Comparison of ENCODE assay signal across 28 cellular contexts in genomic region chr3:173912126-173912525, GRCh38.
A peak's percentile ranks its signal among the peaks of the same experiment; 100 is the strongest.
DNase-seq lines count a peak whose midpoint lies in the region; TF ChIP-seq lines count a peak whose summit lies in the region.
"Had no signal": no experiment of that assay in that cellular context is flagged by ENCODE, and none has a peak within 500 bp of the region (broad histone marks: within the 10 kb centered on the region; RNA-seq: fewer than 3 reads in every experiment).

No MANE protein-coding gene starts in this region.

- H3K27me3 ChIP-seq in breast epithelium: no peaks in the 10 kb centered on the region
- H3K27me3 ChIP-seq in layer of hippocampus (ENCODE audit: control insufficient read depth, insufficient read depth, low read length): no peaks in the 10 kb centered on the region
- no peaks in the 10 kb centered on the region for H3K27me3 ChIP-seq in left ventricle myocardium inferior (ENCODE audit: low read depth)
- H3K27me3 ChIP-seq: MG63, Peyer's patch, testis had no signal

- H3K27ac ChIP-seq in breast epithelium: no peak overlapping the region
- peak overlapping the region; percentile 57 for H3K27ac ChIP-seq in angular gyrus (ENCODE audit: low read depth, low read length)
- peak overlapping the region; percentile 39 for H3K27ac ChIP-seq in layer of hippocampus (ENCODE audit: low read depth, low read length)
- no peak overlapping the region for H3K27ac ChIP-seq in left ventricle myocardium inferior (replicated peaks)
- H3K27ac ChIP-seq: 22Rv1, coronary artery, Peyer's patch, testis had no signal

- TF ChIP-seq CTCF in breast epithelium (IDR thresholded peaks at IDR 0.05) (no peak), type B pancreatic cell (conservative IDR thresholded peaks at IDR 0.05) (no peak), left ventricle myocardium inferior (IDR thresholded peaks at IDR 0.05; ENCODE audit: borderline replicate concordance) (no peak)

- intact Hi-C loops in breast epithelium (cut with DNase I; ENCODE audit: low total_unique reads): no loop called here
- intact Hi-C loops in left ventricle myocardium inferior (cut with micrococcal nuclease): no loop called here

- H3K4me1 Mint-ChIP-seq in type B pancreatic cell (ENCODE audit: unreplicated experiment): peaks cover 32% of the 10 kb centered on the region
- H3K4me1 Mint-ChIP-seq: activated CD4-positive, alpha-beta T cell treated with anti-CD3 and anti-CD28 coated beads for 36 hours; activated naive CD4-positive, alpha-beta T cell treated with anti-CD3 and anti-CD28 coated beads, Interleukin-2, amount 10 ng/mL, durations not matched to agents 7 days and 5 days; CD14-positive monocyte had no signal

- H3K4me3 Mint-ChIP-seq in type B pancreatic cell: no peak overlapping the region
- H3K4me3 Mint-ChIP-seq: activated CD4-positive, alpha-beta T cell treated with anti-CD3 and anti-CD28 coated beads for 36 hours; activated CD8-positive, alpha-beta T cell treated with anti-CD3 and anti-CD28 coated beads, Interleukin-2, amount 10 ng/mL, durations not matched to agents 7 days and 5 days; activated naive CD4-positive, alpha-beta T cell treated with anti-CD3 and anti-CD28 coated beads, Interleukin-2, amount 10 ng/mL, durations not matched to agents 7 days and 5 days; CD14-positive monocyte; natural killer cell treated with Interleukin-12 subunit alpha and Interleukin-12 subunit beta and Interleukin-15 and Interleukin-18, amount 100 ng/mL, for 72 hours had no signal

- H3K36me3 Mint-ChIP-seq in type B pancreatic cell: no peaks in the 10 kb centered on the region
- H3K36me3 Mint-ChIP-seq: activated naive CD4-positive, alpha-beta T cell treated with anti-CD3 and anti-CD28 coated beads, Interleukin-2, amount 10 ng/mL, durations not matched to agents 7 days and 5 days; CD14-positive monocyte; natural killer cell treated with Interleukin-12 subunit alpha and Interleukin-12 subunit beta and Interleukin-15 and Interleukin-18, amount 100 ng/mL, for 72 hours had no signal

- no peaks in the 10 kb centered on the region for H3K9me3 ChIP-seq in breast epithelium
- no peaks in the 10 kb centered on the region for H3K9me3 ChIP-seq in left ventricle myocardium inferior (replicated peaks)
- H3K9me3 ChIP-seq: Caco-2, MG63, Peyer's patch, testis had no signal

- no peaks in the 10 kb centered on the region for H3K9me3 Mint-ChIP-seq in type B pancreatic cell
- H3K9me3 Mint-ChIP-seq: activated naive CD4-positive, alpha-beta T cell treated with anti-CD3 and anti-CD28 coated beads, Interleukin-2, amount 10 ng/mL, durations not matched to agents 7 days and 5 days; natural killer cell treated with Interleukin-12 subunit alpha and Interleukin-12 subunit beta and Interleukin-15 and Interleukin-18, amount 100 ng/mL, for 72 hours had no signal

- H3K4me3 ChIP-seq in breast epithelium (no peak overlapping the region), left ventricle myocardium inferior (no peak overlapping the region)
- H3K4me3 ChIP-seq: coronary artery, MG63, Peyer's patch, testis had no signal

- in situ Hi-C loops in T47D (cut with HindIII; ENCODE audit: low pct_unique_long_range_greater_than_20kb, low sequenced_read_pairs): no loop called here

- DNase-seq in T47D (ENCODE audit: low read depth in 1 of 2, low spot score in 1 of 2) (peak; percentile 44 to 77), breast epithelium (ENCODE audit: low spot score in 2 of 2) (no peak), type B pancreatic cell (ENCODE audit: extremely low spot score, unreplicated experiment) (no peak), left ventricle myocardium inferior (no peak), NCI-H187 treated with DMSO at 0.1 percent for 48 hours (lab: John Stamatoyannopoulos, UW) (no peak)
- DNase-seq in stimulated activated CD4-positive, alpha-beta T cell treated with anti-CD3 and anti-CD28 coated beads, Interleukin-4, amount 100 ng/mL, for 1 hour: no peak
- DNase-seq: activated CD4-positive, alpha-beta T cell treated with anti-CD3 and anti-CD28 coated beads for 36 hours; activated CD8-positive, alpha-beta T cell treated with anti-CD3 and anti-CD28 coated beads, Interleukin-2, amount 10 ng/mL, durations not matched to agents 7 days and 5 days; activated naive CD4-positive, alpha-beta T cell treated with anti-CD3 and anti-CD28 coated beads, Interleukin-2, amount 10 ng/mL, durations not matched to agents 7 days and 5 days; amniotic stem cell; Caco-2; DMS53; GF-D8; H7; KG1; MG63; NCI-H1105; NCI-H526 treated with DMSO at 0.1 percent for 48 hours; Peyer's patch; SHP77; stimulated activated naive CD4-positive, alpha-beta T cell treated with Interleukin-2 at 50 U/mL for 16 hours; testis had no signal

- TF ChIP-seq POLR2A in breast epithelium (IDR thresholded peaks at IDR 0.05): no peak

- no peaks in the 10 kb centered on the region for H3K27me3 Mint-ChIP-seq in type B pancreatic cell
- H3K27me3 Mint-ChIP-seq: activated CD4-positive, alpha-beta T cell treated with anti-CD3 and anti-CD28 coated beads for 36 hours; activated naive CD4-positive, alpha-beta T cell treated with anti-CD3 and anti-CD28 coated beads, Interleukin-2, amount 10 ng/mL, durations not matched to agents 7 days and 5 days; natural killer cell treated with Interleukin-12 subunit alpha and Interleukin-12 subunit beta and Interleukin-15 and Interleukin-18, amount 100 ng/mL, for 72 hours had no signal

- H3K27ac Mint-ChIP-seq in type B pancreatic cell: peak overlapping the region; percentile 53
- H3K27ac Mint-ChIP-seq: activated CD4-positive, alpha-beta T cell treated with anti-CD3 and anti-CD28 coated beads for 36 hours; activated CD8-positive, alpha-beta T cell treated with anti-CD3 and anti-CD28 coated beads, Interleukin-2, amount 10 ng/mL, durations not matched to agents 7 days and 5 days; activated naive CD4-positive, alpha-beta T cell treated with anti-CD3 and anti-CD28 coated beads, Interleukin-2, amount 10 ng/mL, durations not matched to agents 7 days and 5 days; CD14-positive monocyte; natural killer cell treated with Interleukin-12 subunit alpha and Interleukin-12 subunit beta and Interleukin-15 and Interleukin-18, amount 100 ng/mL, for 72 hours had no signal

- H3K4me1 ChIP-seq in breast epithelium (no peaks in the 10 kb centered on the region), left ventricle myocardium inferior (peaks cover 22% of the 10 kb centered on the region)
- H3K4me1 ChIP-seq: Caco-2, Peyer's patch, testis had no signal

- H3K36me3 ChIP-seq in breast epithelium (no peaks in the 10 kb centered on the region), left ventricle myocardium inferior (no peaks in the 10 kb centered on the region)
- H3K36me3 ChIP-seq: MG63, Peyer's patch had no signal

Comparison
In these comparisons a context has a peak if more than half of its experiments do, and no peak if none do; other contexts are left out.
1. DNase-seq: peak in T47D (2 of 2); none in breast epithelium (0 of 2), type B pancreatic cell (single experiment), stimulated activated CD4-positive, alpha-beta T cell treated with anti-CD3 and anti-CD28 coated beads, Interleukin-4, amount 100 ng/mL, for 1 hour (single experiment), left ventricle myocardium inferior (single experiment) and NCI-H187 treated with DMSO at 0.1 percent for 48 hours (single experiment).
2. H3K27ac ChIP-seq: peak in angular gyrus (single experiment) and layer of hippocampus (single experiment); none in breast epithelium (0 of 2) and left ventricle myocardium inferior (single experiment).